ENCODE assay signal across 1 cellular context in the genomic region with DNA sequence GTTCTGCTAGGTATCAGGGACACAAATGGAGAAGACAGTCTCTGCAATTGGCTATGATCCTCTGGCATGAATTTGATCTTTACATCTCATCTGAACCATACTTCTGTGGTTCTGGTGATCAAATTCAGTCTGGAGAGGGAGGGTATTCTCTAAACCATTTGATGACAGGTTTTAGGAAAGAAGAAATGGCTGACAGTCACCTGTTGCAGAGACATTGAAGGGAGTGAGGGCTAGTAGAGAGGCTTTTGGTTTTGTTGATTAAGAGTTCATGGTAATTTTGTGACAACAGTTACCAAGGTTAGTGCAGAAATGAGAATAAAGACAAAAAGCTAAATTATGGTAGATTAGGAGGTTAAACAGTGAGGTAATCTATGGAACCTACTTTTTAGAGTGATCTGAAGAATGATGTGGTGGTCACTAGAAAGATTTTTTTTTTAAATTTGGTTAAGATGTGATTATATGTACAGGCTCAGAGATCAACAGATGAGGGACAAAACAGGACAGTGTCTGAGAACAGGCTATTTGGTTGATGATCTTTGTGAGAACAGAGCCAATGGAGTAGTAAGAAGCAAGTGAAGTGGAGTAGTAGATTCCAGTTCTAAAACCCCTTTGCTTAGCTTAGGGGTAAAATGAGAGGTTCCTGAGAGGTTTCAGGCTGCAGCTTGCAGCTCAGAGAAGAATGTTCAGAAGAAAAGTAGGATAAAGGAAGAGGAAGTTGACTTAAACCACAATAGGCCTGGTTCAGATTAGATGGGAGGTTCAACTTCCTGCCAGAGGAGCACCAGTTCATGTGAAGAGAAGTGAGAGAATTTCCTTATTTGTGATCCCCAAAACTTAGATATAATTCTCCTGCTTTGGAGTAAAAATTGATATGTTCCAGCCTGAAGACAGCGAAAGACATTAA.
TF ChIP-seq lines count a peak whose summit lies in the region.

No MANE protein-coding gene starts in this region.

TF ChIP-seq in K562, 482 proteins besides CTCF, POLR2A, EP300 and RAD21 (continued from another document and continues in another):
- no peak for TF ChIP-seq NR2C2 (CRISPR knock-in tag; IDR thresholded peaks at IDR 0.05)
- TF ChIP-seq NR2C2 (tag; IDR thresholded peaks at IDR 0.05): no peak; the same call in 1 of the 2 replicates
- TF ChIP-seq RNF2 (IDR thresholded peaks at IDR 0.05): peak; percentile 86
- TF ChIP-seq, protein P1, sequence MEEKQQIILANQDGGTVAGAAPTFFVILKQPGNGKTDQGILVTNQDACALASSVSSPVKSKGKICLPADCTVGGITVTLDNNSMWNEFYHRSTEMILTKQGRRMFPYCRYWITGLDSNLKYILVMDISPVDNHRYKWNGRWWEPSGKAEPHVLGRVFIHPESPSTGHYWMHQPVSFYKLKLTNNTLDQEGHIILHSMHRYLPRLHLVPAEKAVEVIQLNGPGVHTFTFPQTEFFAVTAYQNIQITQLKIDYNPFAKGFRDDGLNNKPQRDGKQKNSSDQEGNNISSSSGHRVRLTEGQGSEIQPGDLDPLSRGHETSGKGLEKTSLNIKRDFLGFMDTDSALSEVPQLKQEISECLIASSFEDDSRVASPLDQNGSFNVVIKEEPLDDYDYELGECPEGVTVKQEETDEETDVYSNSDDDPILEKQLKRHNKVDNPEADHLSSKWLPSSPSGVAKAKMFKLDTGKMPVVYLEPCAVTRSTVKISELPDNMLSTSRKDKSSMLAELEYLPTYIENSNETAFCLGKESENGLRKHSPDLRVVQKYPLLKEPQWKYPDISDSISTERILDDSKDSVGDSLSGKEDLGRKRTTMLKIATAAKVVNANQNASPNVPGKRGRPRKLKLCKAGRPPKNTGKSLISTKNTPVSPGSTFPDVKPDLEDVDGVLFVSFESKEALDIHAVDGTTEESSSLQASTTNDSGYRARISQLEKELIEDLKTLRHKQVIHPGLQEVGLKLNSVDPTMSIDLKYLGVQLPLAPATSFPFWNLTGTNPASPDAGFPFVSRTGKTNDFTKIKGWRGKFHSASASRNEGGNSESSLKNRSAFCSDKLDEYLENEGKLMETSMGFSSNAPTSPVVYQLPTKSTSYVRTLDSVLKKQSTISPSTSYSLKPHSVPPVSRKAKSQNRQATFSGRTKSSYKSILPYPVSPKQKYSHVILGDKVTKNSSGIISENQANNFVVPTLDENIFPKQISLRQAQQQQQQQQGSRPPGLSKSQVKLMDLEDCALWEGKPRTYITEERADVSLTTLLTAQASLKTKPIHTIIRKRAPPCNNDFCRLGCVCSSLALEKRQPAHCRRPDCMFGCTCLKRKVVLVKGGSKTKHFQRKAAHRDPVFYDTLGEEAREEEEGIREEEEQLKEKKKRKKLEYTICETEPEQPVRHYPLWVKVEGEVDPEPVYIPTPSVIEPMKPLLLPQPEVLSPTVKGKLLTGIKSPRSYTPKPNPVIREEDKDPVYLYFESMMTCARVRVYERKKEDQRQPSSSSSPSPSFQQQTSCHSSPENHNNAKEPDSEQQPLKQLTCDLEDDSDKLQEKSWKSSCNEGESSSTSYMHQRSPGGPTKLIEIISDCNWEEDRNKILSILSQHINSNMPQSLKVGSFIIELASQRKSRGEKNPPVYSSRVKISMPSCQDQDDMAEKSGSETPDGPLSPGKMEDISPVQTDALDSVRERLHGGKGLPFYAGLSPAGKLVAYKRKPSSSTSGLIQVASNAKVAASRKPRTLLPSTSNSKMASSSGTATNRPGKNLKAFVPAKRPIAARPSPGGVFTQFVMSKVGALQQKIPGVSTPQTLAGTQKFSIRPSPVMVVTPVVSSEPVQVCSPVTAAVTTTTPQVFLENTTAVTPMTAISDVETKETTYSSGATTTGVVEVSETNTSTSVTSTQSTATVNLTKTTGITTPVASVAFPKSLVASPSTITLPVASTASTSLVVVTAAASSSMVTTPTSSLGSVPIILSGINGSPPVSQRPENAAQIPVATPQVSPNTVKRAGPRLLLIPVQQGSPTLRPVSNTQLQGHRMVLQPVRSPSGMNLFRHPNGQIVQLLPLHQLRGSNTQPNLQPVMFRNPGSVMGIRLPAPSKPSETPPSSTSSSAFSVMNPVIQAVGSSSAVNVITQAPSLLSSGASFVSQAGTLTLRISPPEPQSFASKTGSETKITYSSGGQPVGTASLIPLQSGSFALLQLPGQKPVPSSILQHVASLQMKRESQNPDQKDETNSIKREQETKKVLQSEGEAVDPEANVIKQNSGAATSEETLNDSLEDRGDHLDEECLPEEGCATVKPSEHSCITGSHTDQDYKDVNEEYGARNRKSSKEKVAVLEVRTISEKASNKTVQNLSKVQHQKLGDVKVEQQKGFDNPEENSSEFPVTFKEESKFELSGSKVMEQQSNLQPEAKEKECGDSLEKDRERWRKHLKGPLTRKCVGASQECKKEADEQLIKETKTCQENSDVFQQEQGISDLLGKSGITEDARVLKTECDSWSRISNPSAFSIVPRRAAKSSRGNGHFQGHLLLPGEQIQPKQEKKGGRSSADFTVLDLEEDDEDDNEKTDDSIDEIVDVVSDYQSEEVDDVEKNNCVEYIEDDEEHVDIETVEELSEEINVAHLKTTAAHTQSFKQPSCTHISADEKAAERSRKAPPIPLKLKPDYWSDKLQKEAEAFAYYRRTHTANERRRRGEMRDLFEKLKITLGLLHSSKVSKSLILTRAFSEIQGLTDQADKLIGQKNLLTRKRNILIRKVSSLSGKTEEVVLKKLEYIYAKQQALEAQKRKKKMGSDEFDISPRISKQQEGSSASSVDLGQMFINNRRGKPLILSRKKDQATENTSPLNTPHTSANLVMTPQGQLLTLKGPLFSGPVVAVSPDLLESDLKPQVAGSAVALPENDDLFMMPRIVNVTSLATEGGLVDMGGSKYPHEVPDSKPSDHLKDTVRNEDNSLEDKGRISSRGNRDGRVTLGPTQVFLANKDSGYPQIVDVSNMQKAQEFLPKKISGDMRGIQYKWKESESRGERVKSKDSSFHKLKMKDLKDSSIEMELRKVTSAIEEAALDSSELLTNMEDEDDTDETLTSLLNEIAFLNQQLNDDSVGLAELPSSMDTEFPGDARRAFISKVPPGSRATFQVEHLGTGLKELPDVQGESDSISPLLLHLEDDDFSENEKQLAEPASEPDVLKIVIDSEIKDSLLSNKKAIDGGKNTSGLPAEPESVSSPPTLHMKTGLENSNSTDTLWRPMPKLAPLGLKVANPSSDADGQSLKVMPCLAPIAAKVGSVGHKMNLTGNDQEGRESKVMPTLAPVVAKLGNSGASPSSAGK (IDR thresholded peaks at IDR 0.05): no peak
- no peak for TF ChIP-seq TARDBP (IDR thresholded peaks at IDR 0.05)
- no peak for TF ChIP-seq ZNF124 (CRISPR knock-in tag; IDR thresholded peaks at IDR 0.05)
- no peak for TF ChIP-seq ZNF274 (IDR thresholded peaks at IDR 0.05; ENCODE audit: borderline replicate concordance, low read depth, low read length)
- no peak for TF ChIP-seq RFX7 (CRISPR knock-in tag; IDR thresholded peaks at IDR 0.05)
- TF ChIP-seq, protein P2, sequence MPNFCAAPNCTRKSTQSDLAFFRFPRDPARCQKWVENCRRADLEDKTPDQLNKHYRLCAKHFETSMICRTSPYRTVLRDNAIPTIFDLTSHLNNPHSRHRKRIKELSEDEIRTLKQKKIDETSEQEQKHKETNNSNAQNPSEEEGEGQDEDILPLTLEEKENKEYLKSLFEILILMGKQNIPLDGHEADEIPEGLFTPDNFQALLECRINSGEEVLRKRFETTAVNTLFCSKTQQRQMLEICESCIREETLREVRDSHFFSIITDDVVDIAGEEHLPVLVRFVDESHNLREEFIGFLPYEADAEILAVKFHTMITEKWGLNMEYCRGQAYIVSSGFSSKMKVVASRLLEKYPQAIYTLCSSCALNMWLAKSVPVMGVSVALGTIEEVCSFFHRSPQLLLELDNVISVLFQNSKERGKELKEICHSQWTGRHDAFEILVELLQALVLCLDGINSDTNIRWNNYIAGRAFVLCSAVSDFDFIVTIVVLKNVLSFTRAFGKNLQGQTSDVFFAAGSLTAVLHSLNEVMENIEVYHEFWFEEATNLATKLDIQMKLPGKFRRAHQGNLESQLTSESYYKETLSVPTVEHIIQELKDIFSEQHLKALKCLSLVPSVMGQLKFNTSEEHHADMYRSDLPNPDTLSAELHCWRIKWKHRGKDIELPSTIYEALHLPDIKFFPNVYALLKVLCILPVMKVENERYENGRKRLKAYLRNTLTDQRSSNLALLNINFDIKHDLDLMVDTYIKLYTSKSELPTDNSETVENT (CRISPR knock-in tag; IDR thresholded peaks at IDR 0.05): no peak
- TF ChIP-seq ZNF512 (tag; IDR thresholded peaks at IDR 0.05): no peak
- no peak for TF ChIP-seq KAT8 (IDR thresholded peaks at IDR 0.05; ENCODE audit: low read depth)
- TF ChIP-seq MEF2A (IDR thresholded peaks at IDR 0.05; ENCODE audit: control insufficient read depth, low read depth, low read length): no peak
- TF ChIP-seq ZBTB40 (IDR thresholded peaks at IDR 0.05): peak; percentile 59
- no peak for TF ChIP-seq ZBTB40 (CRISPR knock-in tag; IDR thresholded peaks at IDR 0.05)
- no peak for TF ChIP-seq SRSF3 (IDR thresholded peaks at IDR 0.05; ENCODE audit: insufficient read depth, low read length)
- no peak for TF ChIP-seq ZBTB7A (IDR thresholded peaks at IDR 0.05; ENCODE audit: borderline replicate concordance, control insufficient read depth, low read depth, low read length)
- no peak for TF ChIP-seq HDAC1 (IDR thresholded peaks at IDR 0.05)
- no peak for TF ChIP-seq GTF2F1 (IDR thresholded peaks at IDR 0.05; ENCODE audit: low read depth, low read length)
- no peak for TF ChIP-seq SNRNP70 (optimal IDR thresholded peaks at IDR 0.05; ENCODE audit: low read depth, low read length)
- no peak for TF ChIP-seq ZNF232 (CRISPR knock-in tag; IDR thresholded peaks at IDR 0.05)
- no peak for TF ChIP-seq ZBTB33 (CRISPR knock-in tag; IDR thresholded peaks at IDR 0.05)
